22 cellular contexts compared by ENCODE assay signal in genomic region chr9:122562134-122562760, GRCh38. TPM values are rescaled to one million over a fixed set of nuclear protein-coding genes. Genes with fewer than 3 reads are reported as not detected.
DNase-seq lines count a peak whose midpoint lies in the region; ATAC-seq and TF ChIP-seq lines count a peak whose summit lies in the region.
"Had no signal": no experiment of that assay in that cellular context is flagged by ENCODE, and none has a peak within 500 bp of the region (broad histone marks: within the 10 kb centered on the region; RNA-seq: fewer than 3 reads in every experiment).

No MANE protein-coding gene starts in this region.

- H3K9me3 ChIP-seq in endodermal cell (ENCODE audit: control insufficient read depth, low read length): peaks cover 39% of the 10 kb centered on the region

- 70 to 77% methylated on average over 5 to 9 of the region's 9 CpGs for WGBS in endodermal cell (ENCODE audit: insufficient coverage in 1 of 2, insufficient read length in 1 of 2), 2 experiments

- H3K36me3 ChIP-seq in endodermal cell (ENCODE audit: control insufficient read depth, insufficient read depth, low read length): no peaks in the 10 kb centered on the region
- H3K36me3 ChIP-seq: left lung had no signal

- no peak overlapping the region for H3K27ac ChIP-seq in endodermal cell (ENCODE audit: low read depth, low read length)
- H3K27ac ChIP-seq: left lung had no signal

- ATAC-seq in WTC11: peak; percentile 91
- ATAC-seq in GM21825 (IDR thresholded peaks at IDR 0.05; ENCODE audit: unreplicated experiment): no peak
- no peak for ATAC-seq in HG02678 (IDR thresholded peaks at IDR 0.05; ENCODE audit: unreplicated experiment)
- ATAC-seq: left lung, sciatic nerve had no signal

- no peaks in the 10 kb centered on the region for H3K27me3 ChIP-seq in endodermal cell (ENCODE audit: control insufficient read depth, insufficient read depth, low read length, poor library complexity, severe bottlenecking)
- H3K27me3 ChIP-seq: left lung had no signal

- H3K27me3 Mint-ChIP-seq in activated CD4-positive, alpha-beta T cell treated with anti-CD3 and anti-CD28 coated beads, Interleukin-2, amount 10 ng/mL, durations not matched to agents 24 days and 14 days: peaks cover 5% of the 10 kb centered on the region
- H3K27me3 Mint-ChIP-seq in WTC11 (ENCODE audit: low read depth) (peaks cover 57% of the 10 kb centered on the region), endodermal cell (ENCODE audit: insufficient read depth) (peaks cover 35% of the 10 kb centered on the region)

- H3K36me3 Mint-ChIP-seq in activated CD4-positive, alpha-beta T cell treated with anti-CD3 and anti-CD28 coated beads, Interleukin-2, amount 10 ng/mL, durations not matched to agents 24 days and 14 days (ENCODE audit: low read depth): no peaks in the 10 kb centered on the region
- H3K36me3 Mint-ChIP-seq in WTC11: peaks cover 40% of the 10 kb centered on the region
- H3K36me3 Mint-ChIP-seq in endodermal cell (ENCODE audit: low read depth): no peaks in the 10 kb centered on the region
- H3K36me3 Mint-ChIP-seq: CD14-positive monocyte had no signal

- no peak overlapping the region for H3K27ac Mint-ChIP-seq in activated CD4-positive, alpha-beta T cell treated with anti-CD3 and anti-CD28 coated beads, Interleukin-2, amount 10 ng/mL, durations not matched to agents 24 days and 14 days
- H3K27ac Mint-ChIP-seq in WTC11 (no peak overlapping the region), endodermal cell (no peak overlapping the region)
- H3K27ac Mint-ChIP-seq: activated B cell treated with CpG ODN at 0.5 μM for 24 hours; CD14-positive monocyte; IgD-negative memory B cell; stimulated activated naive CD8-positive, alpha-beta T cell treated with anti-CD3 and anti-CD28 coated beads, Interleukin-15, Interleukin-2, amounts not matched to agents 100 ng/mL and 50 ng/mL, for 24 hours had no signal

- peaks cover 9% of the 10 kb centered on the region for H3K9me3 Mint-ChIP-seq in activated CD4-positive, alpha-beta T cell treated with anti-CD3 and anti-CD28 coated beads, Interleukin-2, amount 10 ng/mL, durations not matched to agents 24 days and 14 days
- peaks cover 81% of the 10 kb centered on the region for H3K9me3 Mint-ChIP-seq in WTC11
- peaks cover 33% of the 10 kb centered on the region for H3K9me3 Mint-ChIP-seq in endodermal cell

- POLR2A ChIA-PET in WTC11 (lab: Charles Lee): no interaction called here

- no peak overlapping the region for H3K9ac ChIP-seq in endodermal cell (ENCODE audit: extremely low read depth, low read length, poor library complexity, severe bottlenecking)

- peak; percentile 58 for DNase-seq in activated CD4-positive, alpha-beta T cell treated with anti-CD3 and anti-CD28 coated beads, Interleukin-2, amount 10 ng/mL, durations not matched to agents 24 days and 14 days
- no peak for DNase-seq in activated CD4-positive, alpha-beta T cell treated with anti-CD3 and anti-CD28 coated beads for 48 hours
- DNase-seq in WTC11 (ENCODE audit: low spot score) (peak; percentile 33), endodermal cell (peak; percentile 92), OCI-M1 (lab: John Stamatoyannopoulos, UW) (no peak)
- DNase-seq in stimulated activated CD8-positive, alpha-beta memory T cell treated with anti-CD3 and anti-CD28 coated beads, Interleukin-7, amount 100 ng/mL, for 4 hours (ENCODE audit: low read depth in 2 of 2): peak; percentile 21 to 22
- DNase-seq: activated B cell treated with CpG ODN at 0.5 μM for 24 hours, amniotic stem cell, left lung, NCI-H1092, NCI-H2171, occipital lobe had no signal

- H3K4me3 ChIP-seq in endodermal cell (ENCODE audit: low read length): no peak overlapping the region
- H3K4me3 ChIP-seq: left lung had no signal

- H3K4me3 Mint-ChIP-seq in activated CD4-positive, alpha-beta T cell treated with anti-CD3 and anti-CD28 coated beads, Interleukin-2, amount 10 ng/mL, durations not matched to agents 24 days and 14 days: no peak overlapping the region
- H3K4me3 Mint-ChIP-seq in WTC11 (no peak overlapping the region), endodermal cell (no peak overlapping the region)
- H3K4me3 Mint-ChIP-seq: activated B cell treated with CpG ODN at 0.5 μM for 24 hours; CD14-positive monocyte; IgD-negative memory B cell; stimulated activated naive CD8-positive, alpha-beta T cell treated with anti-CD3 and anti-CD28 coated beads, Interleukin-15, Interleukin-2, amounts not matched to agents 100 ng/mL and 50 ng/mL, for 24 hours had no signal

- H3K4me1 ChIP-seq in endodermal cell (ENCODE audit: control insufficient read depth, insufficient read depth, low read length): no peaks in the 10 kb centered on the region
- H3K4me1 ChIP-seq: left lung had no signal

- intact Hi-C loops in activated CD4-positive, alpha-beta T cell treated with anti-CD3 and anti-CD28 coated beads, Interleukin-2, amount 10 ng/mL, durations not matched to agents 24 days and 14 days (cut with micrococcal nuclease): no loop called here

- CTCF ChIA-PET in WTC11 (lab: Charles Lee): no interaction called here

- peaks cover 3% of the 10 kb centered on the region for H3K4me1 Mint-ChIP-seq in activated CD4-positive, alpha-beta T cell treated with anti-CD3 and anti-CD28 coated beads, Interleukin-2, amount 10 ng/mL, durations not matched to agents 24 days and 14 days
- H3K4me1 Mint-ChIP-seq in WTC11 (no peaks in the 10 kb centered on the region), endodermal cell (peaks cover 4% of the 10 kb centered on the region)
- H3K4me1 Mint-ChIP-seq: activated B cell treated with CpG ODN at 0.5 μM for 24 hours, CD14-positive monocyte had no signal

- no peak for TF ChIP-seq CTCF in WTC11 (IDR thresholded peaks at IDR 0.05)
- no peak for TF ChIP-seq CTCF in endodermal cell (conservative IDR thresholded peaks at IDR 0.05)

TF ChIP-seq in WTC11, 78 proteins besides CTCF, POLR2A, EP300 and RAD21 (continues in another document):
- TF ChIP-seq ZNF425 (CRISPR knock-in tag; conservative IDR thresholded peaks at IDR 0.05) (no peak), CBFB (CRISPR knock-in tag; IDR thresholded peaks at IDR 0.05; ENCODE audit: low read depth) (no peak), RELA (CRISPR knock-in tag; IDR thresholded peaks at IDR 0.05; ENCODE audit: borderline replicate concordance) (no peak), IRF1 (CRISPR knock-in tag; IDR thresholded peaks at IDR 0.05) (no peak), TEAD4 (CRISPR knock-in tag; IDR thresholded peaks at IDR 0.05) (no peak)

RNA-seq across cellular contexts. Expression of gene OR1N2, which starts 9.3 kb away (rescaled TPM):
- total RNA-seq in activated CD4-positive, alpha-beta T cell treated with anti-CD3 and anti-CD28 coated beads, Interleukin-2, amount 10 ng/mL, durations not matched to agents 24 days and 14 days: not detected in 2 replicates
- total RNA-seq in WTC11 (2021): not detected in 3 replicates
- not detected for total RNA-seq in endodermal cell
- polyA plus RNA-seq in endodermal cell (2013, experiment 1 of 2): not detected
- not detected for polyA plus RNA-seq in endodermal cell (2013, experiment 2 of 2)
- total RNA-seq: A172, activated B cell treated with CpG ODN at 0.5 μM for 24 hours, cerebellum, fibroblast of villous mesenchyme, left lung, mononuclear cell, occipital lobe, sciatic nerve had no signal
- polyA plus RNA-seq: CD14-positive monocyte, IgD-negative memory B cell had no signal

RNA-seq across cellular contexts. Expression of gene OR1L8, which starts 20.9 kb away (rescaled TPM):
- total RNA-seq in activated CD4-positive, alpha-beta T cell treated with anti-CD3 and anti-CD28 coated beads, Interleukin-2, amount 10 ng/mL, durations not matched to agents 24 days and 14 days: not detected in 2 replicates
- not detected in 3 replicates for total RNA-seq in WTC11 (2021)
- total RNA-seq in endodermal cell: not detected
- not detected for polyA plus RNA-seq in endodermal cell (2013, experiment 1 of 2)
- polyA plus RNA-seq in endodermal cell (2013, experiment 2 of 2): not detected
- total RNA-seq: A172, activated B cell treated with CpG ODN at 0.5 μM for 24 hours, fibroblast of villous mesenchyme, left lung, occipital lobe had no signal
- polyA plus RNA-seq: CD14-positive monocyte, IgD-negative memory B cell had no signal

RNA-seq across cellular contexts. Expression of gene OR1N1, which starts 35.2 kb away (rescaled TPM):
- total RNA-seq in activated CD4-positive, alpha-beta T cell treated with anti-CD3 and anti-CD28 coated beads, Interleukin-2, amount 10 ng/mL, durations not matched to agents 24 days and 14 days: not detected in 2 replicates
- not detected in 3 replicates for total RNA-seq in WTC11 (2021)
- total RNA-seq in endodermal cell: not detected
- not detected for polyA plus RNA-seq in endodermal cell (2013, experiment 1 of 2)
- not detected for polyA plus RNA-seq in endodermal cell (2013, experiment 2 of 2)
- total RNA-seq: A172, activated B cell treated with CpG ODN at 0.5 μM for 24 hours, cerebellum, fibroblast of villous mesenchyme, left lung, mononuclear cell, occipital lobe, sciatic nerve had no signal
- polyA plus RNA-seq: CD14-positive monocyte, IgD-negative memory B cell had no signal

RNA-seq across cellular contexts. Expression of gene OR1J4, which starts 43.3 kb away (rescaled TPM):
- total RNA-seq in activated CD4-positive, alpha-beta T cell treated with anti-CD3 and anti-CD28 coated beads, Interleukin-2, amount 10 ng/mL, durations not matched to agents 24 days and 14 days: 0.21 TPM in 1 of 2 replicates, not detected in the other
- not detected in 3 replicates for total RNA-seq in WTC11 (2021)
- not detected for total RNA-seq in endodermal cell
- not detected for polyA plus RNA-seq in endodermal cell (2013, experiment 1 of 2)
- not detected for polyA plus RNA-seq in endodermal cell (2013, experiment 2 of 2)
- total RNA-seq: A172, activated B cell treated with CpG ODN at 0.5 μM for 24 hours, cerebellum, fibroblast of villous mesenchyme, left lung, mononuclear cell, occipital lobe, sciatic nerve had no signal
- polyA plus RNA-seq: CD14-positive monocyte, IgD-negative memory B cell had no signal

RNA-seq across cellular contexts. Expression of gene OR1J2, which starts 51.6 kb away (rescaled TPM):
- not detected in 2 replicates for total RNA-seq in activated CD4-positive, alpha-beta T cell treated with anti-CD3 and anti-CD28 coated beads, Interleukin-2, amount 10 ng/mL, durations not matched to agents 24 days and 14 days
- total RNA-seq in WTC11 (2021): not detected in 3 replicates
- not detected for total RNA-seq in endodermal cell
- polyA plus RNA-seq in endodermal cell (2013, experiment 1 of 2): not detected
- polyA plus RNA-seq in endodermal cell (2013, experiment 2 of 2): not detected
- total RNA-seq: A172, activated B cell treated with CpG ODN at 0.5 μM for 24 hours, cerebellum, left lung, mononuclear cell, occipital lobe, sciatic nerve had no signal
- polyA plus RNA-seq: CD14-positive monocyte, IgD-negative memory B cell had no signal

Comparison
In these comparisons a context has a peak if more than half of its experiments do, and no peak if none do; other contexts are left out.
1. DNase-seq: peak in activated CD4-positive, alpha-beta T cell treated with anti-CD3 and anti-CD28 coated beads, Interleukin-2, amount 10 ng/mL, durations not matched to agents 24 days and 14 days (single experiment), WTC11 (single experiment), endodermal cell (single experiment) and stimulated activated CD8-positive, alpha-beta memory T cell treated with anti-CD3 and anti-CD28 coated beads, Interleukin-7, amount 100 ng/mL, for 4 hours (2 of 2); none in activated CD4-positive, alpha-beta T cell treated with anti-CD3 and anti-CD28 coated beads for 48 hours (single experiment) and OCI-M1 (single experiment).